Comparison of ENCODE assay signal across 8 cellular contexts in genomic region chr13:32538621-32539246, GRCh38. TPM values are rescaled to one million over a fixed set of nuclear protein-coding genes. Genes with fewer than 3 reads are reported as not detected.
DNase-seq lines count a peak whose midpoint lies in the region; ATAC-seq, FAIRE-seq and TF ChIP-seq lines count a peak whose summit lies in the region.

Gene N4BP2L2, minus strand, starts transcription at chr13:32538795. Its CDS starts 1,768 bp downstream, at chr13:32537027.

- peak within 1 kb of the TSS; percentile 99 to 100 for H3K27ac Mint-ChIP-seq in T-cell

- peak within 1 kb of the TSS; percentile 99 for H3K4ac ChIP-seq in trophoblast cell (ENCODE audit: low read depth, low read length)

- H3K4me3 ChIP-seq in trophoblast cell (ENCODE audit: low read depth, low read length) (peak within 1 kb of the TSS; percentile 88), transverse colon (peak within 1 kb of the TSS; percentile 70 to 83 (median 70))

- H3K27me3 ChIP-seq in trophoblast cell (ENCODE audit: insufficient read depth, low read length) (no peaks in the 10 kb centered on the region), transverse colon (no peaks in the 10 kb centered on the region)

- peaks cover 45 to 47% (median 46%) of the 10 kb centered on the region in 3 donors for H3K4me1 Mint-ChIP-seq in T-cell

- peak within 1 kb of the TSS; percentile 83 for H4K91ac ChIP-seq in trophoblast cell (ENCODE audit: low read depth, low read length)

- H4K8ac ChIP-seq in trophoblast cell (ENCODE audit: low read depth, low read length): peak within 1 kb of the TSS; percentile 93

- peak within 1 kb of the TSS; percentile 93 for H3K18ac ChIP-seq in trophoblast cell (ENCODE audit: low read length)

- peak within 1 kb of the TSS; percentile 71 for H2BK5ac ChIP-seq in trophoblast cell (ENCODE audit: low read depth, low read length, poor library complexity)

- FAIRE-seq in GM12892 (lab: Jason Lieb, UNC): peak; percentile 100

- peak within 1 kb of the TSS; percentile 45 for H3K27ac ChIP-seq in adipose tissue (ENCODE audit: low read depth, low read length)
- H3K27ac ChIP-seq in trophoblast cell (ENCODE audit: low read depth, low read length): peak within 1 kb of the TSS; percentile 66
- H3K27ac ChIP-seq in transverse colon: peak within 1 kb of the TSS; percentile 92 to 96 (median 92)

- POLR2A ChIA-PET in T-cell (lab: Charles Lee): interaction anchor here (0.6 to 1.0 kb wide), 9 partner anchors 8 to 1004 kb away, joined by 3 to 7 read pairs (median 5); partner anchors contain the start of genes BRCA2 (in 1 of the 2), N4BP2L1 (in 1 of the 2) and ZAR1L (in 1 of the 2)

- WGBS in adipose tissue, 3 donors: 1 to 2% (median 1%) methylated on average over 32 of the region's 32 CpGs
- no CpG with 5 or more reads among the region's 32 CpGs for WGBS in trophoblast cell (ENCODE audit: extremely low coverage, insufficient coverage, insufficient read length)
- WGBS in transverse colon (ENCODE audit: low coverage in 1 of 2), 2 donors: 0 to 1% methylated on average over 2 to 32 of the region's 32 CpGs

- DNase-seq in GM12892 (ENCODE audit: insufficient read length): peak; percentile 54
- DNase-seq in NCI-H1436 treated with DMSO at 0.1 percent for 48 hours (lab: John Stamatoyannopoulos, UW): peak; percentile 29
- peak; percentile 75 to 95 (median 91) for DNase-seq in T-cell
- peak; percentile 97 for DNase-seq in cardiac septum (ENCODE audit: low spot score)
- DNase-seq in trophoblast cell: peak; percentile 96 to 99
- DNase-seq in transverse colon: peak; percentile 94

- H2AFZ ChIP-seq in trophoblast cell (ENCODE audit: insufficient read depth, low read length, poor library complexity): peak within 1 kb of the TSS; percentile 54

- peak within 1 kb of the TSS; percentile 99 for H3K4me3 Mint-ChIP-seq in T-cell

- no peak within 1 kb of the TSS for H2BK12ac ChIP-seq in trophoblast cell (ENCODE audit: low read length)

- in situ Hi-C loops in transverse colon (cut with MboI; ENCODE audit: low pct_ligation_motif_present in 1 of 4, low pct_unique_long_range_greater_than_20kb in 1 of 4, low sequenced_read_pairs in 3 of 4): no loop called here

- peak within 1 kb of the TSS; percentile 88 for H4K12ac ChIP-seq in trophoblast cell (ENCODE audit: low read depth, low read length)

- H3K4me1 ChIP-seq in trophoblast cell (ENCODE audit: control insufficient read depth in 1 of 2, insufficient read depth in 2 of 2, low read length in 2 of 2): peaks cover 0 to 1% of the 10 kb centered on the region in 2 experiments
- H3K4me1 ChIP-seq in transverse colon: peaks cover 16 to 44% (median 31%) of the 10 kb centered on the region in 4 donors

- H3K36me3 Mint-ChIP-seq in T-cell: peaks cover 26% of the 10 kb centered on the region

- TF ChIP-seq CTCF in transverse colon (IDR thresholded peaks at IDR 0.05): peak in 1 of 5 experiments; percentile 15

- peak; percentile 96 for ATAC-seq in HG02852 (IDR thresholded peaks at IDR 0.05; ENCODE audit: unreplicated experiment)
- ATAC-seq in T-cell (replicated peaks in 1 of 4): peak; percentile 96 to 98 (median 98)

- H3K79me1 ChIP-seq in trophoblast cell (ENCODE audit: low read length): peaks cover 13% of the 10 kb centered on the region

- peak within 1 kb of the TSS; percentile 84 for H3K4me2 ChIP-seq in trophoblast cell (ENCODE audit: low read length)

- intact Hi-C loops in cardiac septum (cut with DNase I): no loop called here
- intact Hi-C loops in transverse colon (cut with DNase I; ENCODE audit: low total_unique reads): no loop called here

- H3K9ac ChIP-seq in trophoblast cell (ENCODE audit: low read length): peak within 1 kb of the TSS; percentile 66

- H3K9me3 ChIP-seq in trophoblast cell (ENCODE audit: insufficient read depth, low read depth, low read length) (no peaks in the 10 kb centered on the region), transverse colon (no peaks in the 10 kb centered on the region)

- peak within 1 kb of the TSS; percentile 74 for H2BK120ac ChIP-seq in trophoblast cell (ENCODE audit: insufficient read depth, low read length, poor library complexity)

- TF ChIP-seq EP300 in transverse colon (IDR thresholded peaks at IDR 0.05; ENCODE audit: low read depth): no peak

- peak; percentile 73 for TF ChIP-seq POLR2A in GM12892 (IDR thresholded peaks at IDR 0.05; ENCODE audit: low read depth, low read length)
- TF ChIP-seq POLR2A in transverse colon (IDR thresholded peaks at IDR 0.05): peak; percentile 54

- H3K36me3 ChIP-seq in trophoblast cell (ENCODE audit: control insufficient read depth in 1 of 2, insufficient read depth in 2 of 2, low read length in 2 of 2) (peaks cover 2% of the 10 kb centered on the region in 2 experiments), transverse colon (peaks cover 0 to 13% (median 0%) of the 10 kb centered on the region in 4 donors)

- H3K14ac ChIP-seq in trophoblast cell (ENCODE audit: low read length): peak within 1 kb of the TSS; percentile 94

- H2AK5ac ChIP-seq in trophoblast cell (ENCODE audit: low read length): peak within 1 kb of the TSS; percentile 84

- CTCF ChIA-PET in T-cell (lab: Charles Lee): interaction anchor here (0.6 to 3.3 kb wide), 12 partner anchors 8 to 1004 kb away, joined by 3 to 18 read pairs (median 6); partner anchors contain the start of gene PDS5B (in 1 of the 2)

- H3K9me3 Mint-ChIP-seq in T-cell: no peaks in the 10 kb centered on the region

- H3K27me3 Mint-ChIP-seq in T-cell: peaks cover 2 to 6% of the 10 kb centered on the region in 2 donors

- peaks cover 10% of the 10 kb centered on the region for H3K79me2 ChIP-seq in trophoblast cell (ENCODE audit: control insufficient read depth, insufficient read depth, low read length, poor library complexity)

- H3K23ac ChIP-seq in trophoblast cell (ENCODE audit: low read length): no peak within 1 kb of the TSS

RNA-seq across cellular contexts. Expression of gene N4BP2L2, which starts in this region (rescaled TPM):
- 76.4 TPM for polyA plus RNA-seq in GM12892 (2012; ENCODE audit: missing spikeins)
- total RNA-seq in T-cell (100 to 1,000 TPM; 200 to 241 (median 216) TPM), cardiac septum (132 TPM), transverse colon (100 to 1,000 TPM in 2 of 4 donors, 10 to 100 TPM in 2; 64.0 to 231 (median 123) TPM)
- 10 to 100 TPM; 22.0 to 51.1 (median 38.3) TPM for polyA plus RNA-seq in adipose tissue
- polyA plus RNA-seq in trophoblast cell (2013): 72.2 and 73.0 TPM in 2 replicates

Comparison
In these comparisons a context has a peak if more than half of its experiments do, and no peak if none do; other contexts are left out.
1. Peak in every context shown above with its lines: DNase-seq, ATAC-seq, H3K4me3 ChIP-seq and H3K27ac ChIP-seq.
2. DNase-seq: peak in every context shown above with its lines; median percentile 98 in trophoblast cell; 97 in cardiac septum; 94 in transverse colon; 91 in T-cell; 54 in GM12892; 29 in NCI-H1436 treated with DMSO at 0.1 percent for 48 hours.